ENCODE assay signal across 13 cellular contexts in the genomic region with DNA sequence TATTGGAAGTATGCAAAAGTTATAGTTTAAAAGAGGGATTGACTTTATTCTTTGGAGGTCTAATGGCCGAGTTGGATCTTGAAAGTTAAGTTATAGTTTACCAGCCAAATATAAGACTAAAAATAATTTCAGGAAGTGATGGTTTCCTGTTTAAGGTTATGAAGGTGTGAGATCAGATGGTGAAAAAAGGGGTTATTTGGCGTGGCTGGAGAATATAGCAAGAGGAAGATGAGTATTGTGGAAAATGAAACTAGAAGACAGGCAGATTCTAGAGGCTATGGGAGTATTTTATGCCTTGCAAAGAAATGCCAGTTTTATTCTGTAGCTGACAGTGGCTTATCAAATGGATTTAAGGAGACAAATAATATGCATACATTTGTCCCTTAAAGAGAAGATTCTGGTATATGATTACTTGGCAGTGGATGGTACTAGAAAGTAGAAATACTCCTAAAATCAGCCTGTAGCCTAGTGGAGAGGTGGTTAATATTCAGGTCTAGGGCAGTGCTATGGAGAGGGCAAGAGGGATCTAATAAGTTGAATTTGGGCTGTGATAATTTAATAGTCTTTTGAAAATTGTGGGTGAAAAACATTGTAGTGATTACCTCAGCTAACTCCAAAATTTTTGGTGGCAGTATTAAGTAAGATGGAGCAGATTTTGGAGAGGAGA.
DNase-seq lines count a peak whose midpoint lies in the region; ATAC-seq, FAIRE-seq and TF ChIP-seq lines count a peak whose summit lies in the region.
"Had no signal": no experiment of that assay in that cellular context is flagged by ENCODE, and none has a peak within 500 bp of the region (broad histone marks: within the 10 kb centered on the region; RNA-seq: fewer than 3 reads in every experiment).

No MANE protein-coding gene starts in this region.

- ATAC-seq in GM19025 (IDR thresholded peaks at IDR 0.05; ENCODE audit: low read depth, unreplicated experiment) (peak; percentile 75), GM21723 (IDR thresholded peaks at IDR 0.05; ENCODE audit: unreplicated experiment) (peak; percentile 74), HG03196 (IDR thresholded peaks at IDR 0.05; ENCODE audit: unreplicated experiment) (peak; percentile 96), aorta (ENCODE audit: low FRiP score) (no peak)
- ATAC-seq: psoas muscle had no signal

- DNase-seq in immature natural killer cell (peak in 2 of 3 donors; percentile 1 to 16), aorta (no peak), D721Med (ENCODE audit: insufficient read length, low spot score) (no peak), NOMO-1 treated with dmso at 0.1 percent for 144 hours (lab: John Stamatoyannopoulos, UW; ENCODE audit: unreplicated experiment) (no peak), cerebellar cortex (ENCODE audit: low spot score) (no peak)
- DNase-seq: activated CD8-positive, alpha-beta memory T cell treated with anti-CD3 and anti-CD28 coated beads, Interleukin-2, amount 50 U/mL, for 48 hours; hippocampal formation; NCI-H1694; psoas muscle; stimulated activated CD4-positive, alpha-beta T cell treated with anti-CD3 and anti-CD28 coated beads, Interleukin-4, amount 100 ng/mL, for 4 hours had no signal

- FAIRE-seq in D721Med (lab: Jason Lieb, UNC), result no peak

- peaks cover 0 to 8% (median 3%) of the 10 kb centered on the region in 6 donors for H3K9me3 Mint-ChIP-seq in immature natural killer cell

- intact Hi-C loops in aorta (cut with DNase I), result no loop called here

- H3K27me3 Mint-ChIP-seq in immature natural killer cell (ENCODE audit: low read depth in 3 of 3), result peaks cover 0 to 1% (median 0%) of the 10 kb centered on the region in 3 donors

- H3K4me3 Mint-ChIP-seq in immature natural killer cell, result peak overlapping the region; percentile 16 to 65 (median 40)

- H3K36me3 Mint-ChIP-seq in immature natural killer cell, result no peaks in the 10 kb centered on the region

- no peaks in the 10 kb centered on the region for H3K4me1 ChIP-seq in aorta (ENCODE audit: control insufficient read depth in 1 of 2, insufficient read depth in 2 of 2, low read length in 2 of 2)
- H3K4me1 ChIP-seq: psoas muscle had no signal

- no peaks in the 10 kb centered on the region for H3K27me3 ChIP-seq in aorta (ENCODE audit: control insufficient read depth in 1 of 2, insufficient read depth in 2 of 2, low read length in 1 of 2)

- no peak overlapping the region for H3K27ac ChIP-seq in aorta (ENCODE audit: low read depth in 1 of 2, low read length in 2 of 2)
- H3K27ac ChIP-seq: psoas muscle had no signal

- WGBS in aorta, 2 donors, result 56 to 59% methylated on average over 2 of the region's 2 CpGs

- no peak overlapping the region for H3K4me3 ChIP-seq in aorta (ENCODE audit: low read length in 2 of 2)
- H3K4me3 ChIP-seq: psoas muscle had no signal

- peaks cover 7 to 21% of the 10 kb centered on the region in 2 donors for H3K4me1 Mint-ChIP-seq in immature natural killer cell

- peak overlapping the region in 2 of 6 donors; percentile 2 to 34 for H3K27ac Mint-ChIP-seq in immature natural killer cell

- no peak for TF ChIP-seq CTCF in D721Med (IDR thresholded peaks at IDR 0.05; ENCODE audit: insufficient read depth, missing control alignments)

- no peaks in the 10 kb centered on the region for H3K36me3 ChIP-seq in aorta (ENCODE audit: control insufficient read depth in 1 of 2, insufficient read depth in 2 of 2, low read length in 1 of 2)

- no peaks in the 10 kb centered on the region for H3K9me3 ChIP-seq in aorta (ENCODE audit: control insufficient read depth, low read length)
- H3K9me3 ChIP-seq: psoas muscle had no signal

Comparison
In these comparisons a context has a peak if more than half of its experiments do, and no peak if none do; other contexts are left out.
1. DNase-seq: peak in immature natural killer cell (2 of 3); none in aorta (0 of 2), D721Med (single experiment), NOMO-1 treated with dmso at 0.1 percent for 144 hours (single experiment) and cerebellar cortex (single experiment).